ENCODE assay signal across 19 cellular contexts in genomic region chr7:150566572-150566971, GRCh38. TPM values are rescaled to one million over a fixed set of nuclear protein-coding genes. Genes with fewer than 3 reads are reported as not detected.
DNase-seq lines count a peak whose midpoint lies in the region; ATAC-seq and TF ChIP-seq lines count a peak whose summit lies in the region.
"Had no signal": no experiment of that assay in that cellular context is flagged by ENCODE, and none has a peak within 500 bp of the region (broad histone marks: within the 10 kb centered on the region; RNA-seq: fewer than 3 reads in every experiment).

No MANE protein-coding gene starts in this region.

- no peaks in the 10 kb centered on the region for H3K36me3 ChIP-seq in iPS-20b (ENCODE audit: insufficient read depth, low read depth, low read length)
- H3K36me3 ChIP-seq: breast epithelium had no signal

- POLR2A ChIA-PET in activated CD8-positive, alpha-beta T cell treated with anti-CD3 and anti-CD28 coated beads for 36 hours (lab: Charles Lee), result interaction anchor here (0.9 to 2.2 kb wide), 14 partner anchors 13 to 189 kb away, joined by 3 to 10 read pairs (median 4); partner anchors contain the start of genes GIMAP5, GIMAP6 and GIMAP8

- no peak for TF ChIP-seq CTCF in activated CD8-positive, alpha-beta T cell treated with anti-CD3 and anti-CD28 coated beads for 36 hours (IDR thresholded peaks at IDR 0.05)

- H3K4me1 ChIP-seq in iPS-20b (ENCODE audit: insufficient read depth, low read length), result peaks cover 22% of the 10 kb centered on the region
- H3K4me1 ChIP-seq: breast epithelium, Caco-2 had no signal

- H3K27me3 ChIP-seq in iPS-20b (ENCODE audit: insufficient read depth, low read length), result no peaks in the 10 kb centered on the region
- H3K27me3 ChIP-seq: breast epithelium had no signal

- H3K4me1 Mint-ChIP-seq in activated naive CD4-positive, alpha-beta T cell treated with anti-CD3 and anti-CD28 coated beads, Interleukin-2, amount 50 U/mL, for 24 hours, result peaks cover 75% of the 10 kb centered on the region
- H3K4me1 Mint-ChIP-seq in activated CD8-positive, alpha-beta T cell treated with anti-CD3 and anti-CD28 coated beads for 36 hours (ENCODE audit: low read depth), result peaks cover 72% of the 10 kb centered on the region
- H3K4me1 Mint-ChIP-seq in stimulated activated naive CD8-positive, alpha-beta T cell treated with anti-CD3 and anti-CD28 coated beads, Interleukin-15, amount 100 ng/mL, for 72 hours, result peaks cover 72% of the 10 kb centered on the region

- H3K36me3 Mint-ChIP-seq in activated naive CD4-positive, alpha-beta T cell treated with anti-CD3 and anti-CD28 coated beads, Interleukin-2, amount 50 U/mL, for 24 hours, result peaks cover 24% of the 10 kb centered on the region
- H3K36me3 Mint-ChIP-seq in activated CD8-positive, alpha-beta T cell treated with anti-CD3 and anti-CD28 coated beads for 36 hours (ENCODE audit: low read depth), result peaks cover 47% of the 10 kb centered on the region
- H3K36me3 Mint-ChIP-seq: naive B cell had no signal

- intact Hi-C loops in activated CD8-positive, alpha-beta T cell treated with anti-CD3 and anti-CD28 coated beads for 36 hours (cut with micrococcal nuclease), result loop anchor here (5.0 kb wide), 5 partner anchors 49 to 191 kb away; partner anchors contain the start of genes GIMAP5 and GIMAP8

- CTCF ChIA-PET in activated CD8-positive, alpha-beta T cell treated with anti-CD3 and anti-CD28 coated beads for 36 hours (lab: Charles Lee), result interaction anchor here (1.0 to 1.9 kb wide), 7 partner anchors 13 to 166 kb away, joined by 3 to 11 read pairs (median 6); partner anchors contain the start of genes GIMAP1 and GIMAP8

- H3K27me3 Mint-ChIP-seq in activated naive CD4-positive, alpha-beta T cell treated with anti-CD3 and anti-CD28 coated beads, Interleukin-2, amount 50 U/mL, for 24 hours, result no peaks in the 10 kb centered on the region
- H3K27me3 Mint-ChIP-seq in activated CD8-positive, alpha-beta T cell treated with anti-CD3 and anti-CD28 coated beads for 36 hours, result no peaks in the 10 kb centered on the region
- no peaks in the 10 kb centered on the region for H3K27me3 Mint-ChIP-seq in stimulated activated naive CD8-positive, alpha-beta T cell treated with anti-CD3 and anti-CD28 coated beads, Interleukin-15, amount 100 ng/mL, for 72 hours

- H3K9me3 Mint-ChIP-seq in activated naive CD4-positive, alpha-beta T cell treated with anti-CD3 and anti-CD28 coated beads, Interleukin-2, amount 50 U/mL, for 24 hours, result peaks cover 6% of the 10 kb centered on the region
- H3K9me3 Mint-ChIP-seq in activated CD8-positive, alpha-beta T cell treated with anti-CD3 and anti-CD28 coated beads for 36 hours, result peaks cover 18% of the 10 kb centered on the region
- peaks cover 5 to 18% of the 10 kb centered on the region in 2 donors for H3K9me3 Mint-ChIP-seq in stimulated activated naive CD8-positive, alpha-beta T cell treated with anti-CD3 and anti-CD28 coated beads, Interleukin-15, amount 100 ng/mL, for 72 hours
- H3K9me3 Mint-ChIP-seq: H9 had no signal

- no peak for DNase-seq in activated naive CD4-positive, alpha-beta T cell treated with Interleukin-2 at 50 U/mL for 16 hours
- DNase-seq in activated CD8-positive, alpha-beta T cell treated with anti-CD3 and anti-CD28 coated beads for 36 hours, result no peak
- DNase-seq in stimulated activated naive CD8-positive, alpha-beta T cell treated with anti-CD3 and anti-CD28 coated beads, Interleukin-15, amount 100 ng/mL, for 72 hours, result peak in 1 of 2 donors; percentile 16
- no peak for DNase-seq in central memory CD4-positive, alpha-beta T cell
- DNase-seq: Caco-2; dorsolateral prefrontal cortex; H9; naive B cell; NCI-H2029 treated with DMSO at 0.1 percent for 48 hours; posterior cingulate gyrus; stimulated activated CD4-positive, alpha-beta T cell treated with anti-CD3 and anti-CD28 coated beads, Interleukin-4, amount 100 ng/mL, for 1 hour; SW 1271 had no signal

- H3K9ac ChIP-seq in iPS-20b (ENCODE audit: low read depth, low read length), result no peak overlapping the region

- H3K4me3 Mint-ChIP-seq in activated naive CD4-positive, alpha-beta T cell treated with anti-CD3 and anti-CD28 coated beads, Interleukin-2, amount 50 U/mL, for 24 hours, result peak overlapping the region; percentile 92
- H3K4me3 Mint-ChIP-seq in activated CD8-positive, alpha-beta T cell treated with anti-CD3 and anti-CD28 coated beads for 36 hours, result peak overlapping the region; percentile 84
- H3K4me3 Mint-ChIP-seq in stimulated activated naive CD8-positive, alpha-beta T cell treated with anti-CD3 and anti-CD28 coated beads, Interleukin-15, amount 100 ng/mL, for 72 hours, result peak overlapping the region; percentile 97 to 98
- H3K4me3 Mint-ChIP-seq: H9 had no signal

- no peaks in the 10 kb centered on the region for H3K9me3 ChIP-seq in iPS-20b (ENCODE audit: insufficient read depth, low read depth, low read length)
- H3K9me3 ChIP-seq: breast epithelium, Caco-2 had no signal

- H3K4me3 ChIP-seq in iPS-20b (ENCODE audit: low read length), result peak overlapping the region; percentile 5; the same call in 1 of the 2 replicates

- ATAC-seq in activated CD8-positive, alpha-beta T cell treated with anti-CD3 and anti-CD28 coated beads for 36 hours, result peak; percentile 21
- peak; percentile 11 for ATAC-seq in stimulated activated naive CD8-positive, alpha-beta T cell treated with anti-CD3 and anti-CD28 coated beads, Interleukin-15, amount 100 ng/mL, for 72 hours
- no peak for ATAC-seq in HG02938 (IDR thresholded peaks at IDR 0.05; ENCODE audit: unreplicated experiment)
- no peak for ATAC-seq in HG03108 (IDR thresholded peaks at IDR 0.05; ENCODE audit: unreplicated experiment)

- H3K27ac ChIP-seq in iPS-20b (ENCODE audit: low read length), result no peak overlapping the region

- H3K27ac Mint-ChIP-seq in activated naive CD4-positive, alpha-beta T cell treated with anti-CD3 and anti-CD28 coated beads, Interleukin-2, amount 50 U/mL, for 24 hours, result peak overlapping the region; percentile 97
- H3K27ac Mint-ChIP-seq in activated CD8-positive, alpha-beta T cell treated with anti-CD3 and anti-CD28 coated beads for 36 hours, result peak overlapping the region; percentile 99
- H3K27ac Mint-ChIP-seq in stimulated activated naive CD8-positive, alpha-beta T cell treated with anti-CD3 and anti-CD28 coated beads, Interleukin-15, amount 100 ng/mL, for 72 hours, result peak overlapping the region; percentile 93 to 97
- H3K27ac Mint-ChIP-seq: H9 had no signal

RNA-seq across cellular contexts. Expression of gene GIMAP4, which starts 0.6 kb away (rescaled TPM):
- total RNA-seq in activated CD8-positive, alpha-beta T cell treated with anti-CD3 and anti-CD28 coated beads for 36 hours, result 10 to 100 TPM; 88.3 to 97.8 TPM
- total RNA-seq: Caco-2, H9, MCF 10A, NCI-H460 had no signal

RNA-seq across cellular contexts. Expression of gene GIMAP7, which starts 51.9 kb away (rescaled TPM):
- 10 to 100 TPM; 29.0 to 29.5 TPM for total RNA-seq in activated CD8-positive, alpha-beta T cell treated with anti-CD3 and anti-CD28 coated beads for 36 hours
- total RNA-seq: Caco-2, H9, MCF 10A, NCI-H460 had no signal

Comparison
In these comparisons a context has a peak if more than half of its experiments do, and no peak if none do; other contexts are left out.
1. ATAC-seq: peak in activated CD8-positive, alpha-beta T cell treated with anti-CD3 and anti-CD28 coated beads for 36 hours (single experiment) and stimulated activated naive CD8-positive, alpha-beta T cell treated with anti-CD3 and anti-CD28 coated beads, Interleukin-15, amount 100 ng/mL, for 72 hours (single experiment); none in HG02938 (single experiment) and HG03108 (single experiment).
2. Peak in every context shown above with its lines, with median percentiles within 50 percentile points of each other: H3K27ac Mint-ChIP-seq and H3K4me3 Mint-ChIP-seq.